Comparison of ENCODE assay signal across 1 cellular context in the genomic region with DNA sequence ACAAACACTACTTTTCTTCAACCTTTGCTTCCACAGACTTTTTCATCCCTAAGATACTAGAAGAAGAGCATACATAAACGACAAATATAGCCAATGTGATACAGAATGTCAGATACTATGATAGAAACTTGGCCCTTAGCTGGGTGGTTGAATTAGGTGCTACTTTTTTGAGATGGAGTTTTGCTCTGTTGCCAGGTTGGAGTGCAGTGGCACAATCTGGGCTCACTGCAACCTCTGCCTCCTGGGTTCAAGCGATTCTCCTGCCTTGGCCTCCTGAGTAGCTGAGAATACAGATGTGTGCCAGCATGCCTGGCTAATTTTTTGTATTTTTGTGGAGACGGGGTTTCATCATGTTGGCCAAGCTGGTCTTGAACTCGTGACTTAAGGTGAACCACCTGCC.
TF ChIP-seq lines count a peak whose summit lies in the region.

No MANE protein-coding gene starts in this region.

TF ChIP-seq in GM23338, 12 proteins besides CTCF, POLR2A, EP300 and RAD21 (continued from another document):
- TF ChIP-seq, protein P1, sequence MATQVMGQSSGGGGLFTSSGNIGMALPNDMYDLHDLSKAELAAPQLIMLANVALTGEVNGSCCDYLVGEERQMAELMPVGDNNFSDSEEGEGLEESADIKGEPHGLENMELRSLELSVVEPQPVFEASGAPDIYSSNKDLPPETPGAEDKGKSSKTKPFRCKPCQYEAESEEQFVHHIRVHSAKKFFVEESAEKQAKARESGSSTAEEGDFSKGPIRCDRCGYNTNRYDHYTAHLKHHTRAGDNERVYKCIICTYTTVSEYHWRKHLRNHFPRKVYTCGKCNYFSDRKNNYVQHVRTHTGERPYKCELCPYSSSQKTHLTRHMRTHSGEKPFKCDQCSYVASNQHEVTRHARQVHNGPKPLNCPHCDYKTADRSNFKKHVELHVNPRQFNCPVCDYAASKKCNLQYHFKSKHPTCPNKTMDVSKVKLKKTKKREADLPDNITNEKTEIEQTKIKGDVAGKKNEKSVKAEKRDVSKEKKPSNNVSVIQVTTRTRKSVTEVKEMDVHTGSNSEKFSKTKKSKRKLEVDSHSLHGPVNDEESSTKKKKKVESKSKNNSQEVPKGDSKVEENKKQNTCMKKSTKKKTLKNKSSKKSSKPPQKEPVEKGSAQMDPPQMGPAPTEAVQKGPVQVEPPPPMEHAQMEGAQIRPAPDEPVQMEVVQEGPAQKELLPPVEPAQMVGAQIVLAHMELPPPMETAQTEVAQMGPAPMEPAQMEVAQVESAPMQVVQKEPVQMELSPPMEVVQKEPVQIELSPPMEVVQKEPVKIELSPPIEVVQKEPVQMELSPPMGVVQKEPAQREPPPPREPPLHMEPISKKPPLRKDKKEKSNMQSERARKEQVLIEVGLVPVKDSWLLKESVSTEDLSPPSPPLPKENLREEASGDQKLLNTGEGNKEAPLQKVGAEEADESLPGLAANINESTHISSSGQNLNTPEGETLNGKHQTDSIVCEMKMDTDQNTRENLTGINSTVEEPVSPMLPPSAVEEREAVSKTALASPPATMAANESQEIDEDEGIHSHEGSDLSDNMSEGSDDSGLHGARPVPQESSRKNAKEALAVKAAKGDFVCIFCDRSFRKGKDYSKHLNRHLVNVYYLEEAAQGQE (IDR thresholded peaks at IDR 0.05; ENCODE audit: unreplicated experiment): no peak
- TF ChIP-seq CREB1 (CRISPR knock-in tag; IDR thresholded peaks at IDR 0.05; ENCODE audit: low read depth) (no peak), JUNB (IDR thresholded peaks at IDR 0.05; ENCODE audit: unreplicated experiment) (no peak), ZNF331 (CRISPR knock-in tag; IDR thresholded peaks at IDR 0.05; ENCODE audit: low read depth) (no peak), NANOG (IDR thresholded peaks at IDR 0.05; ENCODE audit: borderline replicate concordance) (no peak), ZNF114 (CRISPR knock-in tag; IDR thresholded peaks at IDR 0.05) (no peak), POLR2AphosphoS5 (IDR thresholded peaks at IDR 0.05; ENCODE audit: low read depth) (no peak)
- TF ChIP-seq, protein P2, sequence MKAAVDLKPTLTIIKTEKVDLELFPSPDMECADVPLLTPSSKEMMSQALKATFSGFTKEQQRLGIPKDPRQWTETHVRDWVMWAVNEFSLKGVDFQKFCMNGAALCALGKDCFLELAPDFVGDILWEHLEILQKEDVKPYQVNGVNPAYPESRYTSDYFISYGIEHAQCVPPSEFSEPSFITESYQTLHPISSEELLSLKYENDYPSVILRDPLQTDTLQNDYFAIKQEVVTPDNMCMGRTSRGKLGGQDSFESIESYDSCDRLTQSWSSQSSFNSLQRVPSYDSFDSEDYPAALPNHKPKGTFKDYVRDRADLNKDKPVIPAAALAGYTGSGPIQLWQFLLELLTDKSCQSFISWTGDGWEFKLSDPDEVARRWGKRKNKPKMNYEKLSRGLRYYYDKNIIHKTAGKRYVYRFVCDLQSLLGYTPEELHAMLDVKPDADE (IDR thresholded peaks at IDR 0.05): no peak
- TF ChIP-seq, protein P3, sequence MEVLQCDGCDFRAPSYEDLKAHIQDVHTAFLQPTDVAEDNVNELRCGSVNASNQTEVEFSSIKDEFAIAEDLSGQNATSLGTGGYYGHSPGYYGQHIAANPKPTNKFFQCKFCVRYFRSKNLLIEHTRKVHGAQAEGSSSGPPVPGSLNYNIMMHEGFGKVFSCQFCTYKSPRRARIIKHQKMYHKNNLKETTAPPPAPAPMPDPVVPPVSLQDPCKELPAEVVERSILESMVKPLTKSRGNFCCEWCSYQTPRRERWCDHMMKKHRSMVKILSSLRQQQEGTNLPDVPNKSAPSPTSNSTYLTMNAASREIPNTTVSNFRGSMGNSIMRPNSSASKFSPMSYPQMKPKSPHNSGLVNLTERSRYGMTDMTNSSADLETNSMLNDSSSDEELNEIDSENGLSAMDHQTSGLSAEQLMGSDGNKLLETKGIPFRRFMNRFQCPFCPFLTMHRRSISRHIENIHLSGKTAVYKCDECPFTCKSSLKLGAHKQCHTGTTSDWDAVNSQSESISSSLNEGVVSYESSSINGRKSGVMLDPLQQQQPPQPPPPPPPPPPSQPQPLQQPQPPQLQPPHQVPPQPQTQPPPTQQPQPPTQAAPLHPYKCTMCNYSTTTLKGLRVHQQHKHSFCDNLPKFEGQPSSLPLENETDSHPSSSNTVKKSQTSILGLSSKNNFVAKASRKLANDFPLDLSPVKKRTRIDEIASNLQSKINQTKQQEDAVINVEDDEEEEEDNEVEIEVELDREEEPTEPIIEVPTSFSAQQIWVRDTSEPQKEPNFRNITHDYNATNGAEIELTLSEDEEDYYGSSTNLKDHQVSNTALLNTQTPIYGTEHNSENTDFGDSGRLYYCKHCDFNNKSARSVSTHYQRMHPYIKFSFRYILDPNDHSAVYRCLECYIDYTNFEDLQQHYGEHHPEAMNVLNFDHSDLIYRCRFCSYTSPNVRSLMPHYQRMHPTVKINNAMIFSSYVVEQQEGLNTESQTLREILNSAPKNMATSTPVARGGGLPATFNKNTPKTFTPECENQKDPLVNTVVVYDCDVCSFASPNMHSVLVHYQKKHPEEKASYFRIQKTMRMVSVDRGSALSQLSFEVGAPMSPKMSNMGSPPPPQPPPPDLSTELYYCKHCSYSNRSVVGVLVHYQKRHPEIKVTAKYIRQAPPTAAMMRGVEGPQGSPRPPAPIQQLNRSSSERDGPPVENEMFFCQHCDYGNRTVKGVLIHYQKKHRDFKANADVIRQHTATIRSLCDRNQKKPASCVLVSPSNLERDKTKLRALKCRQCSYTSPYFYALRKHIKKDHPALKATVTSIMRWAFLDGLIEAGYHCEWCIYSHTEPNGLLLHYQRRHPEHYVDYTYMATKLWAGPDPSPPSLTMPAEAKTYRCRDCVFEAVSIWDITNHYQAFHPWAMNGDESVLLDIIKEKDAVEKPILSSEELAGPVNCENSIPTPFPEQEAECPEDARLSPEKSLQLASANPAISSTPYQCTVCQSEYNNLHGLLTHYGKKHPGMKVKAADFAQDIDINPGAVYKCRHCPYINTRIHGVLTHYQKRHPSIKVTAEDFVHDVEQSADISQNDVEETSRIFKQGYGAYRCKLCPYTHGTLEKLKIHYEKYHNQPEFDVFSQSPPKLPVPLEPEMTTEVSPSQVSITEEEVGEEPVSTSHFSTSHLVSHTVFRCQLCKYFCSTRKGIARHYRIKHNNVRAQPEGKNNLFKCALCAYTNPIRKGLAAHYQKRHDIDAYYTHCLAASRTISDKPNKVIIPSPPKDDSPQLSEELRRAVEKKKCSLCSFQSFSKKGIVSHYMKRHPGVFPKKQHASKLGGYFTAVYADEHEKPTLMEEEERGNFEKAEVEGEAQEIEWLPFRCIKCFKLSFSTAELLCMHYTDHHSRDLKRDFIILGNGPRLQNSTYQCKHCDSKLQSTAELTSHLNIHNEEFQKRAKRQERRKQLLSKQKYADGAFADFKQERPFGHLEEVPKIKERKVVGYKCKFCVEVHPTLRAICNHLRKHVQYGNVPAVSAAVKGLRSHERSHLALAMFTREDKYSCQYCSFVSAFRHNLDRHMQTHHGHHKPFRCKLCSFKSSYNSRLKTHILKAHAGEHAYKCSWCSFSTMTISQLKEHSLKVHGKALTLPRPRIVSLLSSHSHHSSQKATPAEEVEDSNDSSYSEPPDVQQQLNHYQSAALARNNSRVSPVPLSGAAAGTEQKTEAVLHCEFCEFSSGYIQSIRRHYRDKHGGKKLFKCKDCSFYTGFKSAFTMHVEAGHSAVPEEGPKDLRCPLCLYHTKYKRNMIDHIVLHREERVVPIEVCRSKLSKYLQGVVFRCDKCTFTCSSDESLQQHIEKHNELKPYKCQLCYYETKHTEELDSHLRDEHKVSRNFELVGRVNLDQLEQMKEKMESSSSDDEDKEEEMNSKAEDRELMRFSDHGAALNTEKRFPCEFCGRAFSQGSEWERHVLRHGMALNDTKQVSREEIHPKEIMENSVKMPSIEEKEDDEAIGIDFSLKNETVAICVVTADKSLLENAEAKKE (CRISPR knock-in tag; IDR thresholded peaks at IDR 0.05): no peak
TF ChIP-seq in GM23338: peak in this region for 0.
